ENCODE assay signal across 8 cellular contexts in the genomic region with DNA sequence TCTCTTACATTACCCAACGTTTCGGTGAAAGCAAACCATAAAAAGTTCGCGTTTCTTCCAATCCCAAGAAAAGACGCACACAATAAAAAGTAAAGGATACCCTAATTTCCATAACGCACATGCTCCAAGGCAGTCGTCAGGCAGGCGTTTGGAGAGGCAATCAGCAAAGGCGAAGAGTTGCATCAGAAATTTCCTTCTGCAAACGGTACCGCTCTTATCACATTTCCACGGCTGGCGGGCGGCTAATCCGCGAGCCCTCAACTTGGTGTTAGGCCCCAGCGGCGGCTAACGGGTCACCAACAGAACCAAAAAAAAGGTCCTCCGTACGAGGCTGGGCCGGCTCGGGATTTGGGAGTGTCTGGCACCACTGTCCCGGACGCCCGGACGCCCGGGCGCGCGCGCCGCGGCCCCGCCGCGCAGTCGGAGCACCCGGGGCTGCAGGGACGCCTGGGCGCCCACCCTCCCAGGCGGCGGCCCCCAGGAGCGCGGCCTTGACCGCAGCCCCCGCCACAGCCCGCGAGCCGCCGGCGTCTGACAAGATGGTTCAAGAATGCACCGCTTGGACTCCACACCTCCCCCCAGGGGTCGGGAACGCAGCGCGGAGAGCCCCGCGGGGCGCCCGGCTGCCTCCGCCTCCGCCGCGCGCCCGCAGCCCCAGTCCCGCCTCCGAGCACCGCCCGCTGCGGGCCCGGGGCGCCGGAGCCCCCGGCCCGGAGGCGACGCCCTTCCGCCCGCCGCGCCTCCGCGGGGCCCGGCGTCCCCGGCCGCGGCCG. TPM values are rescaled to one million over a fixed set of nuclear protein-coding genes. Genes with fewer than 3 reads are reported as not detected.
DNase-seq lines count a peak whose midpoint lies in the region; ATAC-seq and TF ChIP-seq lines count a peak whose summit lies in the region.

No MANE protein-coding gene starts in this region.

- no peaks in the 10 kb centered on the region for H3F3A ChIP-seq in PC-3 (ENCODE audit: low read length, unreplicated experiment)

- H3K4me3 ChIP-seq in PC-3 (ENCODE audit: low read length) (peak overlapping the region; percentile 83), breast epithelium (peak overlapping the region; percentile 65 to 90 (median 66)), A673 (ENCODE audit: low read depth, low read length, poor library complexity, severe bottlenecking) (no peak overlapping the region)

- peaks cover 48% of the 10 kb centered on the region for H4K20me1 ChIP-seq in PC-3 (ENCODE audit: low read length)

- H3K27ac ChIP-seq in PC-3 (ENCODE audit: low read length) (peak overlapping the region; percentile 29), breast epithelium (peak overlapping the region; percentile 40 to 93), A673 (ENCODE audit: low read depth, low read length, poor library complexity, severe bottlenecking) (no peak overlapping the region)

- TF ChIP-seq CTCF in PC-3 (conservative IDR thresholded peaks at IDR 0.05; ENCODE audit: low read depth, low read length) (no peak), breast epithelium (IDR thresholded peaks at IDR 0.05) (peak in 1 of 3 donors; percentile 8), A673 (conservative IDR thresholded peaks at IDR 0.05; ENCODE audit: low read depth, low read length) (no peak)

- no peak for TF ChIP-seq POLR2A in breast epithelium (IDR thresholded peaks at IDR 0.05)

- ATAC-seq in PC-3: peak; percentile 25
- ATAC-seq in GM21526 (IDR thresholded peaks at IDR 0.05; ENCODE audit: low FRiP score, unreplicated experiment): no peak

- DNase-seq in DMS79 treated with DMSO at 0.1 percent for 48 hours (lab: John Stamatoyannopoulos, UW): peak; percentile 42
- no peak for DNase-seq in DMS79 (lab: John Stamatoyannopoulos, UW)
- DNase-seq in PC-3: peak; percentile 36
- no peak for DNase-seq in breast epithelium (ENCODE audit: low spot score in 2 of 2)
- DNase-seq in islet precursor cell: peak; percentile 79
- DNase-seq in stimulated activated CD8-positive, alpha-beta memory T cell treated with anti-CD3 and anti-CD28 coated beads, Interleukin-4, amount 100 ng/mL, for 48 hours: peak; percentile 32
- no peak for DNase-seq in A673 (ENCODE audit: low spot score)

- POLR2A ChIA-PET in PC-3 (lab: Charles Lee; ENCODE audit: unreplicated experiment) (interaction anchor here (0.9 kb wide), 1 partner anchor 29 kb away, joined by 4 read pairs; no protein-coding TSS in a partner anchor), A673 (lab: Charles Lee; ENCODE audit: low non-redundant PET) (no interaction called here)

- 0 out of 2 replicates have a peak overlapping the region, but pooled peaks have one; percentile 13 for H2AFZ ChIP-seq in PC-3 (ENCODE audit: low read length)

- H3K27me3 ChIP-seq in PC-3 (ENCODE audit: low read length): no peaks in the 10 kb centered on the region
- no peaks in the 10 kb centered on the region for H3K27me3 ChIP-seq in breast epithelium
- peaks cover 3% of the 10 kb centered on the region for H3K27me3 ChIP-seq in A673 (replicated peaks; ENCODE audit: insufficient read depth, low read depth, low read length, poor library complexity)

- CTCF ChIA-PET in PC-3 (lab: Charles Lee) (no interaction called here), A673 (lab: Charles Lee) (no interaction called here)

- peak overlapping the region; percentile 79 for H3K9ac ChIP-seq in PC-3 (ENCODE audit: low read length)

- H3K36me3 ChIP-seq in PC-3 (ENCODE audit: low read depth, low read length) (peaks cover 11% of the 10 kb centered on the region; the same call in 1 of the 2 replicates), breast epithelium (no peaks in the 10 kb centered on the region), A673 (ENCODE audit: insufficient read depth, low read length, poor library complexity, severe bottlenecking) (no peaks in the 10 kb centered on the region)

- BruUV-seq in PC-3 (replicated peaks; lab: Mats Ljungman, UMichigan) (no TSS peak), A673 (replicated peaks; lab: Mats Ljungman, UMichigan) (no TSS peak)

- peak overlapping the region; percentile 95 for H3K4me2 ChIP-seq in PC-3 (ENCODE audit: low read length)

- no peaks in the 10 kb centered on the region for H3K9me3 ChIP-seq in PC-3 (ENCODE audit: low read length)
- H3K9me3 ChIP-seq in breast epithelium: peaks cover 0 to 10% of the 10 kb centered on the region in 2 donors
- peaks cover 11% of the 10 kb centered on the region for H3K9me3 ChIP-seq in A673 (ENCODE audit: low read depth, low read length, poor library complexity, severe bottlenecking)

- intact Hi-C loops in PC-3 (cut with micrococcal nuclease) (loop anchor here (5.0 kb wide), 2 partner anchors 120 to 255 kb away; no protein-coding TSS in a partner anchor), breast epithelium (cut with DNase I; ENCODE audit: low total_unique reads) (no loop called here), A673 (cut with micrococcal nuclease; ENCODE audit: unreplicated experiment) (no loop called here)

- no peaks in the 10 kb centered on the region for H3K9me2 ChIP-seq in PC-3 (replicated peaks; ENCODE audit: low read length)

- peaks cover 50% of the 10 kb centered on the region for H3K79me2 ChIP-seq in PC-3 (ENCODE audit: low read length)

- peaks cover 15% of the 10 kb centered on the region for H3K4me1 ChIP-seq in PC-3 (ENCODE audit: insufficient read depth, low read length)
- peaks cover 0 to 8% of the 10 kb centered on the region in 2 donors for H3K4me1 ChIP-seq in breast epithelium
- no peaks in the 10 kb centered on the region for H3K4me1 ChIP-seq in A673 (ENCODE audit: insufficient read depth, low read length, poor library complexity, severe bottlenecking)

RNA-seq across cellular contexts. Expression of gene GRB10, which starts 9.8 kb away (rescaled TPM):
- total RNA-seq in PC-3 (2014; rRNA removed): 61.3 and 89.8 TPM in 2 replicates
- total RNA-seq in breast epithelium: 10 to 100 TPM; 56.8 to 71.1 (median 61.2) TPM
- total RNA-seq in A673 (2021): 0.41 TPM in 1 of 2 replicates, not detected in the other

Comparison
In these comparisons a context has a peak if more than half of its experiments do, and no peak if none do; other contexts are left out.
1. DNase-seq: peak in DMS79 treated with DMSO at 0.1 percent for 48 hours (single experiment), PC-3 (single experiment), islet precursor cell (single experiment) and stimulated activated CD8-positive, alpha-beta memory T cell treated with anti-CD3 and anti-CD28 coated beads, Interleukin-4, amount 100 ng/mL, for 48 hours (single experiment); none in DMS79 (single experiment), breast epithelium (0 of 2) and A673 (single experiment).
2. RNA of gene GRB10, which starts 9.8 kb away (total RNA-seq): 61.3 to 89.8 TPM in PC-3 and 56.8 to 71.1 TPM in breast epithelium; 0.41 TPM in A673; every median in the first group is over 10 times any median in the second.